ENCODE assay signal across 15 cellular contexts in the genomic region with DNA sequence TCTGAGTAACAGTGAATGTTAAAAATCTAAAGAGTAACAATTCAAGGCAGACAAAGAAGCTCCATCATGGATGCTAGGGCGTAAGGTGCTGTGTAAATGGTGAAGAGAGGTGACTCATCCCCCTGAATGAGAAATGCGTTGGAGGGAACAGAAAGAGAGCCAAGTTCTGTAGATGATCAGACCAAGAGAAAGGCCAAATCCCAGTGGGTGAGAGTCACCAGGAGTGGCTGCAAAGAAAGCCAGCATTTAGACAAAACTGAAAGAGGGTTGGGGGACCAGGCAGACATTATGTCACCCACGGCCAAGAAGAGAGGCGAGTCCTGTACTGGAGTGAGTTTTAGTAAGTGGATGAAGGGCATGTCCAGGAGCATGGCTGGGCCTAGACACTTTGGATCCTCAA.
DNase-seq lines count a peak whose midpoint lies in the region; FAIRE-seq and TF ChIP-seq lines count a peak whose summit lies in the region.
"Had no signal": no experiment of that assay in that cellular context is flagged by ENCODE, and none has a peak within 500 bp of the region (broad histone marks: within the 10 kb centered on the region; RNA-seq: fewer than 3 reads in every experiment).

No MANE protein-coding gene starts in this region.

- FAIRE-seq in astrocyte (lab: Jason Lieb, UNC) (peak; percentile 76), keratinocyte (lab: Jason Lieb, UNC) (peak; percentile 92)

- H3K4me1 ChIP-seq in astrocyte (ENCODE audit: insufficient read depth, low read length) (peaks cover 17% of the 10 kb centered on the region), keratinocyte (ENCODE audit: control insufficient read depth, extremely low read depth, insufficient read depth, low read length) (no peaks in the 10 kb centered on the region), endodermal cell (ENCODE audit: control insufficient read depth, insufficient read depth, low read length) (no peaks in the 10 kb centered on the region)

- H3K9me3 ChIP-seq in astrocyte (ENCODE audit: insufficient read depth, low read depth, low read length) = no peaks in the 10 kb centered on the region
- no peaks in the 10 kb centered on the region for H3K9me3 ChIP-seq in keratinocyte (ENCODE audit: control insufficient read depth, low read depth, low read length)
- no peaks in the 10 kb centered on the region for H3K9me3 ChIP-seq in endodermal cell (ENCODE audit: control insufficient read depth, low read length)

- WGBS in endodermal cell (ENCODE audit: insufficient coverage in 1 of 2, insufficient read length in 1 of 2), 2 experiments = 82 to 91% methylated on average over 2 to 4 of the region's 4 CpGs

- H3K4me3 Mint-ChIP-seq in HFFc6 (no peak overlapping the region), astrocyte (ENCODE audit: unreplicated experiment) (no peak overlapping the region), endodermal cell (no peak overlapping the region)
- H3K4me3 Mint-ChIP-seq: CD4-positive, alpha-beta T cell; natural killer cell treated with Interleukin-12 subunit alpha and Interleukin-12 subunit beta and Interleukin-15 and Interleukin-18, amount 100 ng/mL, for 72 hours had no signal

- dilution Hi-C loops in keratinocyte (cut with MboI; ENCODE audit: extremely low pct_ligation_motif_present, low sequenced_read_pairs) = no loop called here

- H4K20me1 ChIP-seq in astrocyte (ENCODE audit: insufficient read depth, low read length) (no peaks in the 10 kb centered on the region), keratinocyte (ENCODE audit: control insufficient read depth, extremely low read depth, insufficient read depth, low read length) (no peaks in the 10 kb centered on the region)

- H3K79me2 ChIP-seq in astrocyte (ENCODE audit: insufficient read depth, low read length) (no peaks in the 10 kb centered on the region), keratinocyte (ENCODE audit: control insufficient read depth, insufficient read depth, low read length) (no peaks in the 10 kb centered on the region)

- DNase-seq in AG09319 (ENCODE audit: extremely low read depth, low read depth) = peak; percentile 10
- peak; percentile 33 for DNase-seq in HFFc6
- DNase-seq in astrocyte (ENCODE audit: low read depth) = peak; percentile 94
- DNase-seq in keratinocyte (ENCODE audit: low read depth, low spot score) = no peak
- no peak for DNase-seq in NK-92 (lab: John Stamatoyannopoulos, UW; ENCODE audit: unreplicated experiment)
- no peak for DNase-seq in endodermal cell
- no peak for DNase-seq in T-helper 1 cell
- no peak for DNase-seq in DMS153 (lab: John Stamatoyannopoulos, UW)
- DNase-seq: activated CD4-positive, CD25-positive, alpha-beta regulatory T cell; CD4-positive, alpha-beta T cell; dorsolateral prefrontal cortex; Kasumi-1; NCI-H2029 treated with DMSO at 0.1 percent for 48 hours had no signal

- H3K4me1 Mint-ChIP-seq in HFFc6 (ENCODE audit: low read depth) = peaks cover 6% of the 10 kb centered on the region; the same call in 1 of the 2 replicates
- H3K4me1 Mint-ChIP-seq in astrocyte (ENCODE audit: low read depth, unreplicated experiment) = peaks cover 18% of the 10 kb centered on the region
- no peaks in the 10 kb centered on the region for H3K4me1 Mint-ChIP-seq in endodermal cell

- H3K36me3 Mint-ChIP-seq in HFFc6 (ENCODE audit: low read depth) = no peaks in the 10 kb centered on the region; the same call in 1 of the 2 replicates
- peaks cover 20% of the 10 kb centered on the region for H3K36me3 Mint-ChIP-seq in astrocyte (ENCODE audit: low read depth, unreplicated experiment)
- H3K36me3 Mint-ChIP-seq in endodermal cell (ENCODE audit: low read depth) = no peaks in the 10 kb centered on the region
- H3K36me3 Mint-ChIP-seq: natural killer cell treated with Interleukin-12 subunit alpha and Interleukin-12 subunit beta and Interleukin-15 and Interleukin-18, amount 100 ng/mL, for 72 hours had no signal

- no peaks in the 10 kb centered on the region for H3K9me1 ChIP-seq in keratinocyte (ENCODE audit: control insufficient read depth, extremely low read depth, insufficient read depth, low read length)

- H3K27ac ChIP-seq in astrocyte (ENCODE audit: low read depth, low read length) (peak overlapping the region; percentile 72), keratinocyte (ENCODE audit: control insufficient read depth, insufficient read depth, low read length) (no peak overlapping the region), endodermal cell (ENCODE audit: low read depth, low read length) (no peak overlapping the region)
- H3K27ac ChIP-seq: skin epidermis had no signal

- H3K9ac ChIP-seq in astrocyte (ENCODE audit: low read length) (peak overlapping the region; percentile 17), keratinocyte (ENCODE audit: control insufficient read depth, extremely low read depth, insufficient read depth, low read length) (no peak overlapping the region), endodermal cell (ENCODE audit: extremely low read depth, low read length, poor library complexity, severe bottlenecking) (no peak overlapping the region)

- H3K9me3 Mint-ChIP-seq in HFFc6 (no peaks in the 10 kb centered on the region; the same call in 1 of the 2 replicates), astrocyte (ENCODE audit: unreplicated experiment) (no peaks in the 10 kb centered on the region), endodermal cell (no peaks in the 10 kb centered on the region)
- H3K9me3 Mint-ChIP-seq: CD4-positive, alpha-beta T cell; natural killer cell treated with Interleukin-12 subunit alpha and Interleukin-12 subunit beta and Interleukin-15 and Interleukin-18, amount 100 ng/mL, for 72 hours had no signal

- H3K4me2 ChIP-seq in astrocyte (ENCODE audit: low read length) (peak overlapping the region; percentile 60), keratinocyte (ENCODE audit: control insufficient read depth, extremely low read depth, insufficient read depth, low read depth, low read length) (no peak overlapping the region)

- H2AFZ ChIP-seq in astrocyte (ENCODE audit: low read depth, low read length) (no peak overlapping the region), keratinocyte (ENCODE audit: control insufficient read depth, low read length) (no peak overlapping the region)

- H3K27me3 ChIP-seq in astrocyte (ENCODE audit: insufficient read depth, low read length) = no peaks in the 10 kb centered on the region
- no peaks in the 10 kb centered on the region for H3K27me3 ChIP-seq in keratinocyte (ENCODE audit: control insufficient read depth, extremely low read depth, insufficient read depth, low read length)
- no peaks in the 10 kb centered on the region for H3K27me3 ChIP-seq in endodermal cell (ENCODE audit: control insufficient read depth, insufficient read depth, low read length, poor library complexity, severe bottlenecking)
- H3K27me3 ChIP-seq: dorsolateral prefrontal cortex had no signal

- H3K4me3 ChIP-seq in astrocyte (ENCODE audit: insufficient read depth, low read depth, low read length) (no peak overlapping the region), keratinocyte (ENCODE audit: control insufficient read depth in 2 of 3, extremely low read depth in 1 of 3, insufficient read depth in 2 of 3, low read depth in 1 of 3, low read length in 3 of 3) (no peak overlapping the region), endodermal cell (ENCODE audit: low read length) (no peak overlapping the region)
- H3K4me3 ChIP-seq: dorsolateral prefrontal cortex, skin epidermis had no signal

- H3K27ac Mint-ChIP-seq in HFFc6 (no peak overlapping the region), astrocyte (ENCODE audit: unreplicated experiment) (no peak overlapping the region), endodermal cell (no peak overlapping the region)
- H3K27ac Mint-ChIP-seq: CD4-positive, alpha-beta T cell; natural killer cell treated with Interleukin-12 subunit alpha and Interleukin-12 subunit beta and Interleukin-15 and Interleukin-18, amount 100 ng/mL, for 72 hours had no signal

- no peak for TF ChIP-seq CTCF in AG09319 (IDR thresholded peaks at IDR 0.05; ENCODE audit: low read depth, low read length)
- TF ChIP-seq CTCF in HFFc6 (IDR thresholded peaks at IDR 0.05) = no peak
- TF ChIP-seq CTCF in astrocyte (IDR thresholded peaks at IDR 0.05; ENCODE audit: insufficient read depth, low read depth, low read length) = no peak
- no peak for TF ChIP-seq CTCF in keratinocyte (optimal IDR thresholded peaks at IDR 0.05 in 1 of 3, IDR thresholded peaks at IDR 0.05 in 1 of 3, conservative IDR thresholded peaks at IDR 0.05 in 1 of 3; ENCODE audit: extremely low read depth in 1 of 3, insufficient read depth in 2 of 3, low read length in 3 of 3)
- TF ChIP-seq CTCF in endodermal cell (conservative IDR thresholded peaks at IDR 0.05) = no peak

- H3K36me3 ChIP-seq in astrocyte (ENCODE audit: insufficient read depth, low read length) = no peaks in the 10 kb centered on the region
- H3K36me3 ChIP-seq in keratinocyte (ENCODE audit: control insufficient read depth in 2 of 2, extremely low read depth in 1 of 2, insufficient read depth in 2 of 2, low read length in 2 of 2) = peaks cover 0 to 3% of the 10 kb centered on the region in 2 experiments
- no peaks in the 10 kb centered on the region for H3K36me3 ChIP-seq in endodermal cell (ENCODE audit: control insufficient read depth, insufficient read depth, low read length)

- H3K27me3 Mint-ChIP-seq in HFFc6 (ENCODE audit: insufficient read depth) = peaks cover 2% of the 10 kb centered on the region; the same call in 1 of the 2 replicates
- H3K27me3 Mint-ChIP-seq in astrocyte (ENCODE audit: low read depth, unreplicated experiment) = no peaks in the 10 kb centered on the region
- no peaks in the 10 kb centered on the region for H3K27me3 Mint-ChIP-seq in endodermal cell (ENCODE audit: insufficient read depth)
- H3K27me3 Mint-ChIP-seq: CD4-positive, alpha-beta T cell had no signal

Comparison
In these comparisons a context has a peak if more than half of its experiments do, and no peak if none do; other contexts are left out.
1. DNase-seq: peak in AG09319 (single experiment), HFFc6 (single experiment) and astrocyte (single experiment); none in keratinocyte (single experiment), NK-92 (single experiment), endodermal cell (single experiment), T-helper 1 cell (0 of 5) and DMS153 (single experiment).